Comparison of ENCODE assay signal across 8 cellular contexts in genomic region chr2:165795011-165795410, GRCh38. TPM values are rescaled to one million over a fixed set of nuclear protein-coding genes. Genes with fewer than 3 reads are reported as not detected.
DNase-seq lines count a peak whose midpoint lies in the region; ATAC-seq and TF ChIP-seq lines count a peak whose summit lies in the region.

No MANE protein-coding gene starts in this region.

- H3K36me3 ChIP-seq in DOHH2 (ENCODE audit: control insufficient read depth, low read length), result no peaks in the 10 kb centered on the region
- H3K36me3 ChIP-seq in HCT116 (ENCODE audit: control insufficient read depth in 1 of 2, insufficient read depth in 2 of 2, low read length in 2 of 2), result no peaks in the 10 kb centered on the region
- no peaks in the 10 kb centered on the region for H3K36me3 ChIP-seq in left lung
- no peaks in the 10 kb centered on the region for H3K36me3 ChIP-seq in brain microvascular endothelial cell (replicated peaks)

- H3F3A ChIP-seq in DOHH2 (ENCODE audit: control insufficient read depth, insufficient read depth), result peaks cover 5% of the 10 kb centered on the region; the same call in 1 of the 2 replicates

- no TSS peak for BruUV-seq in HCT116 (replicated peaks; lab: Mats Ljungman, UMichigan)

- in situ Hi-C loops in brain microvascular endothelial cell (cut with HindIII; ENCODE audit: low pct_ligation_motif_present, low sequenced_read_pairs), result no loop called here

- H3K79me2 ChIP-seq in DOHH2 (ENCODE audit: control insufficient read depth, low read length) (no peaks in the 10 kb centered on the region), HCT116 (ENCODE audit: insufficient read depth, low read length) (no peaks in the 10 kb centered on the region)

- no peaks in the 10 kb centered on the region for H3K9me3 ChIP-seq in DOHH2 (ENCODE audit: control insufficient read depth, insufficient read depth, low read length)
- H3K9me3 ChIP-seq in HCT116 (ENCODE audit: control insufficient read depth in 1 of 2, insufficient read depth in 1 of 2, low read depth in 1 of 2, low read length in 2 of 2), result no peaks in the 10 kb centered on the region
- no peaks in the 10 kb centered on the region for H3K9me3 ChIP-seq in left lung

- CTCF ChIA-PET in HCT116 (lab: Charles Lee), result no interaction called here

- H4K20me1 ChIP-seq in DOHH2 (ENCODE audit: control insufficient read depth, insufficient read depth, low read depth, low read length), result no peaks in the 10 kb centered on the region
- H4K20me1 ChIP-seq in HCT116 (ENCODE audit: insufficient read depth), result no peaks in the 10 kb centered on the region

- RAD21 ChIA-PET in HCT116 (lab: Charles Lee; ENCODE audit: low non-redundant PET in 1 of 2, low total read pairs in 2 of 2, uncharacterized antibody in 2 of 2, unreplicated experiment in 2 of 2), result no interaction called here

- H2AFZ ChIP-seq in HCT116 (ENCODE audit: low read depth, low read length, poor library complexity, severe bottlenecking), result peak overlapping the region; percentile 71

- H3K4me1 ChIP-seq in DOHH2 (ENCODE audit: control insufficient read depth, low read length) (peaks cover 19% of the 10 kb centered on the region), HCT116 (ENCODE audit: control insufficient read depth in 1 of 2, insufficient read depth in 2 of 2, low read length in 2 of 2) (peaks cover 3 to 31% of the 10 kb centered on the region in 2 experiments; a peak in 2 of 4 replicates), left lung (peaks cover 4 to 28% of the 10 kb centered on the region in 2 donors)

- TF ChIP-seq POLR2A in HCT116 (IDR thresholded peaks at IDR 0.05; ENCODE audit: borderline replicate concordance, extremely low read depth, insufficient read depth, insufficient read length), result no peak

- no peak for TF ChIP-seq RAD21 in HCT116 (IDR thresholded peaks at IDR 0.05; ENCODE audit: low read depth)

- no peak for DNase-seq in HCT116 (ENCODE audit: low read depth, low spot score)
- no peak for DNase-seq in left lung
- DNase-seq in brain microvascular endothelial cell, result no peak
- no peak for DNase-seq in caudate nucleus (lab: John Stamatoyannopoulos, UW)
- no peak for DNase-seq in putamen (ENCODE audit: low spot score)
- no peak for DNase-seq in left cardiac atrium

- POLR2A ChIA-PET in HCT116 (lab: Charles Lee), result interaction anchor here (1.3 kb wide), 1 partner anchor 20 kb away, joined by 3 read pairs; no protein-coding TSS in a partner anchor

- H3K27ac ChIP-seq in DOHH2 (ENCODE audit: low read depth, low read length), result no peak overlapping the region
- no peak overlapping the region for H3K27ac ChIP-seq in HCT116 (ENCODE audit: low read depth, low read length)
- H3K27ac ChIP-seq in VCaP, result peak overlapping the region; percentile 99
- peak overlapping the region; percentile 87 to 88 for H3K27ac ChIP-seq in left lung
- H3K27ac ChIP-seq in brain microvascular endothelial cell, result no peak overlapping the region
- no peak overlapping the region for H3K27ac ChIP-seq in caudate nucleus (ENCODE audit: low read depth, low read length)

- ATAC-seq in HCT116 (no peak), left lung (no peak), left cardiac atrium (no peak)

- H3K4me2 ChIP-seq in DOHH2 (ENCODE audit: low read length) (peak overlapping the region; percentile 73), HCT116 (ENCODE audit: low read length) (peak overlapping the region; percentile 79)

- H3K9me2 ChIP-seq in DOHH2 (replicated peaks; ENCODE audit: control insufficient read depth, low read length) (no peaks in the 10 kb centered on the region), HCT116 (ENCODE audit: insufficient read depth) (no peaks in the 10 kb centered on the region)

- peak overlapping the region; percentile 62; the same call in 1 of the 2 replicates for H3K9ac ChIP-seq in HCT116 (ENCODE audit: low read length)

- intact Hi-C loops in HCT116 (cut with micrococcal nuclease), result no loop called here
- intact Hi-C loops in left lung (cut with DNase I), result no loop called here
- intact Hi-C loops in left cardiac atrium (cut with DNase I), result no loop called here

- H3K27me3 ChIP-seq in DOHH2 (ENCODE audit: control insufficient read depth, low read length) (peaks cover 17% of the 10 kb centered on the region), HCT116 (ENCODE audit: insufficient read depth, low read length) (no peaks in the 10 kb centered on the region), left lung (peaks cover 9 to 15% of the 10 kb centered on the region in 2 donors), brain microvascular endothelial cell (replicated peaks) (no peaks in the 10 kb centered on the region)

- no peak for TF ChIP-seq CTCF in DOHH2 (IDR thresholded peaks at IDR 0.05; ENCODE audit: low read depth, low read length, poor library complexity, severe bottlenecking)
- no peak for TF ChIP-seq CTCF in HCT116 (IDR thresholded peaks at IDR 0.05 in 2 of 3, conservative IDR thresholded peaks at IDR 0.05 in 1 of 3; ENCODE audit: borderline replicate concordance in 1 of 3, insufficient read depth in 1 of 3, low read depth in 2 of 3, low read length in 2 of 3)
- TF ChIP-seq CTCF in VCaP (conservative IDR thresholded peaks at IDR 0.05), result no peak
- no peak for TF ChIP-seq CTCF in left lung (IDR thresholded peaks at IDR 0.05)
- TF ChIP-seq CTCF in brain microvascular endothelial cell (IDR thresholded peaks at IDR 0.05; ENCODE audit: low read depth, low read length, missing control alignments), result no peak

- peak overlapping the region; percentile 74; the same call in 1 of the 2 replicates for H3K4me3 ChIP-seq in DOHH2 (ENCODE audit: low read length)
- peak overlapping the region; percentile 64 to 69 for H3K4me3 ChIP-seq in HCT116 (replicated peaks in 1 of 2; ENCODE audit: low read depth in 1 of 2, low read length in 2 of 2)
- H3K4me3 ChIP-seq in left lung, result peak overlapping the region; percentile 43 to 62
- H3K4me3 ChIP-seq in brain microvascular endothelial cell (ENCODE audit: low read depth, low read length), result no peak overlapping the region

TF ChIP-seq in HCT116, 20 proteins besides CTCF, POLR2A, EP300 and RAD21 (continues in another document):
- no peak for TF ChIP-seq ZBTB33 (IDR thresholded peaks at IDR 0.05; ENCODE audit: extremely low read depth, insufficient replicate concordance, low read length)
- TF ChIP-seq REST (IDR thresholded peaks at IDR 0.05; ENCODE audit: low read depth), result no peak
- no peak for TF ChIP-seq POLR2AphosphoS5 (IDR thresholded peaks at IDR 0.05; ENCODE audit: low read depth, low read length)
- TF ChIP-seq CEBPB (IDR thresholded peaks at IDR 0.05; ENCODE audit: low read depth), result no peak
- no peak for TF ChIP-seq ZFX (IDR thresholded peaks at IDR 0.05)
- no peak for TF ChIP-seq EGR1 (IDR thresholded peaks at IDR 0.05; ENCODE audit: low read depth)
- TF ChIP-seq MAX (IDR thresholded peaks at IDR 0.05), result no peak
- no peak for TF ChIP-seq ZNF274 (IDR thresholded peaks at IDR 0.05; ENCODE audit: low read depth, low read length)
- TF ChIP-seq YY1 (IDR thresholded peaks at IDR 0.05; ENCODE audit: extremely low read depth, insufficient replicate concordance, low read depth, low read length), result no peak
- TF ChIP-seq FOSL1 (IDR thresholded peaks at IDR 0.05; ENCODE audit: low read depth), result no peak
- no peak for TF ChIP-seq JUND (IDR thresholded peaks at IDR 0.05)
- no peak for TF ChIP-seq EZH2 (IDR thresholded peaks at IDR 0.05)
- no peak for TF ChIP-seq ELF1 (IDR thresholded peaks at IDR 0.05; ENCODE audit: borderline replicate concordance, low read depth)
- TF ChIP-seq SIN3A (IDR thresholded peaks at IDR 0.05; ENCODE audit: low read depth), result no peak

RNA-seq across cellular contexts. Expression of gene GALNT3, which starts 1.0 kb away (rescaled TPM):
- total RNA-seq in HCT116 (2021; ENCODE audit: unreplicated experiment), result 9.8 TPM
- polyA plus RNA-seq in HCT116 (2012), result 4.3 and 5.7 TPM in 2 replicates
- 10 to 100 TPM; 36.3 to 37.7 TPM for total RNA-seq in left lung
- under 1 TPM; 0.35 to 0.39 TPM for total RNA-seq in left cardiac atrium

Comparison
In these comparisons a context has a peak if more than half of its experiments do, and no peak if none do; other contexts are left out.
1. H3K27ac ChIP-seq: peak in VCaP (single experiment) and left lung (2 of 2); none in DOHH2 (single experiment), HCT116 (single experiment), brain microvascular endothelial cell (single experiment) and caudate nucleus (single experiment).